Comparison of ENCODE assay signal across 13 cellular contexts in genomic region chr15:48581221-48581620, GRCh38.
"Had no signal": no experiment of that assay in that cellular context is flagged by ENCODE, and none has a peak within 500 bp of the region (broad histone marks: within the 10 kb centered on the region; RNA-seq: fewer than 3 reads in every experiment).

No MANE protein-coding gene starts in this region.

- H3K9me3 ChIP-seq: colonic mucosa, psoas muscle, uterus had no signal

- H3K27ac ChIP-seq: colonic mucosa, psoas muscle, uterus had no signal

- H3K36me3 ChIP-seq: colonic mucosa, uterus had no signal

- DNase-seq: activated CD4-positive, alpha-beta T cell treated with anti-CD3 and anti-CD28 coated beads for 1 hour; activated CD4-positive, alpha-beta T cell treated with anti-CD3 and anti-CD28 coated beads, Interleukin-2, amount 50 U/mL, for 4 hours; activated naive CD4-positive, alpha-beta T cell treated with anti-CD3 and anti-CD28 coated beads, Interleukin-2, amount 10 ng/mL, durations not matched to agents 7 days and 5 days; activated T-cell treated with anti-CD3 and anti-CD28 coated beads for 4 hours; caudate nucleus; colonic mucosa; foreskin melanocyte; kidney glomerular epithelial cell; psoas muscle; stimulated activated CD4-positive, alpha-beta T cell treated with anti-CD3 and anti-CD28 coated beads, Interleukin-12 subunit alpha, Interleukin-12 subunit beta, amount 100 ng/mL, for 4 hours; stimulated activated CD4-positive, alpha-beta T cell treated with anti-CD3 and anti-CD28 coated beads, Interleukin-2, amount 100 ng/mL, for 24 hours; T-helper 9 cell; uterus had no signal

- H3K4me1 ChIP-seq: colonic mucosa, psoas muscle, uterus had no signal

- H3K27me3 ChIP-seq: colonic mucosa, uterus had no signal

- H3K4me3 ChIP-seq: colonic mucosa, psoas muscle, uterus had no signal
